Comparison of ENCODE assay signal across 22 cellular contexts in the genomic region with DNA sequence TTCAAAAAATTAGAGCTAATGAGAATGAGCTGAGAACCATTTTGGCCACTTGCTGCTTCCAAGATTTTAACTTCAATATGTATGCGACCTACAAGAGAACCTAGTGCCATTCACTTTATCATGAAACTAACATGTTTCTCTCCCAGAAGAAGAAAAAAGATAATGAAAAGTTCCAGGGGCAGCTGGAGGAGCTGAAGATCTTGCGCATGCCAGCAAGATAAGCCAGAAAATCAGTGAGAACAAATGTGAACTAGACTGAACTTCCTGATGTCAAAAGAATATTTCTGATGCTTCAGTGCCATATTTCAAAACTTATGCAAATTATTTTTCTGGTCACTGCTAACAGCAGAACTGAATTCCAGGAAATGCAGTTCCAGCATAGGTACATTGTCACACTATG.
"Had no signal": no experiment of that assay in that cellular context is flagged by ENCODE, and none has a peak within 500 bp of the region (broad histone marks: within the 10 kb centered on the region; RNA-seq: fewer than 3 reads in every experiment).

No MANE protein-coding gene starts in this region.

- H3K27me3 ChIP-seq: heart left ventricle, right lobe of liver, suprapubic skin, tibial artery, upper lobe of right lung, vagina had no signal

- H3K4me1 ChIP-seq: heart left ventricle, parathyroid adenoma, prostate gland, right lobe of liver, suprapubic skin, tibial artery, upper lobe of right lung, vagina had no signal

- FAIRE-seq: endothelial cell of umbilical vein, frontal cortex had no signal

- H3K4me3 ChIP-seq: heart left ventricle, lung, prostate gland, right lobe of liver, suprapubic skin, tibial artery, upper lobe of right lung, vagina had no signal

- H3K79me2 ChIP-seq: parathyroid adenoma had no signal

- H3K36me3 ChIP-seq: heart left ventricle, prostate gland, right lobe of liver, suprapubic skin, tibial artery, upper lobe of right lung, vagina had no signal

- H2AFZ ChIP-seq: parathyroid adenoma had no signal

- H3K9me3 ChIP-seq: prostate gland, right lobe of liver, suprapubic skin, tibial artery, upper lobe of right lung, vagina had no signal

- DNase-seq: effector CD4-positive, alpha-beta T cell; endodermal cell; heart left ventricle; hippocampal formation; left colon; left ventricle myocardium superior; mesendoderm; naive B cell; right lobe of liver; stimulated activated CD4-positive, alpha-beta T cell treated with anti-CD3 and anti-CD28 coated beads, Interleukin-4, amount 100 ng/mL, for 1 hour; stimulated activated CD8-positive, alpha-beta memory T cell treated with anti-CD3 and anti-CD28 coated beads, Interleukin-4, amount 100 ng/mL, for 48 hours; stimulated activated naive CD8-positive, alpha-beta T cell treated with anti-CD3 and anti-CD28 coated beads, Interleukin-15, Interleukin-2, amounts not matched to agents 100 U/mL and 50 U/mL, for 24 hours; tibial artery; upper lobe of right lung had no signal

- H3K9ac ChIP-seq: parathyroid adenoma had no signal

- ATAC-seq: heart left ventricle; left colon; left ventricle myocardium superior; right lobe of liver; stimulated activated effector memory CD8-positive, alpha-beta T cell treated with anti-CD3 and anti-CD28 coated beads, Interleukin-12 subunit alpha, Interleukin-12 subunit beta, amount 100 ng/mL, for 72 hours; stimulated activated naive CD8-positive, alpha-beta T cell treated with anti-CD3 and anti-CD28 coated beads, Interleukin-15, Interleukin-2, amounts not matched to agents 100 U/mL and 50 U/mL, for 24 hours; upper lobe of right lung had no signal

- H3K27ac ChIP-seq: heart left ventricle, parathyroid adenoma, prostate gland, right lobe of liver, suprapubic skin, tibial artery, upper lobe of right lung, vagina had no signal
